Comparison of ENCODE assay signal across 8 cellular contexts in genomic region chr2:67846341-67847070, GRCh38.
A peak's percentile ranks its signal among the peaks of the same experiment; 100 is the strongest.
DNase-seq lines count a peak whose midpoint lies in the region; ATAC-seq and TF ChIP-seq lines count a peak whose summit lies in the region.

No MANE protein-coding gene starts in this region.

- intact Hi-C loops in left colon (cut with DNase I, micrococcal nuclease): loop anchor here in 1 of 2 donors (10.0 kb wide), 1 partner anchor 188 kb away; no protein-coding TSS in a partner anchor

- peak; percentile 58 for DNase-seq in GM20000 (ENCODE audit: low spot score)
- DNase-seq in NCI-H128 (lab: John Stamatoyannopoulos, UW; ENCODE audit: unreplicated experiment): peak; percentile 94
- peak; percentile 80 for DNase-seq in dedifferentiated amniotic fluid mesenchymal stem cell (ENCODE audit: extremely low spot score)
- peak; percentile 58 to 81 for DNase-seq in left colon
- DNase-seq in stimulated activated CD4-positive, alpha-beta T cell treated with anti-CD3 and anti-CD28 coated beads, Interleukin-4, amount 100 ng/mL, for 24 hours: peak; percentile 37

- peak; percentile 88 for ATAC-seq in SK-N-SH treated with all-trans-retinoic acid at 6 μM for 48 hours
- ATAC-seq in left colon: peak; percentile 69
- no peak for ATAC-seq in GM19324 (IDR thresholded peaks at IDR 0.05; ENCODE audit: low FRiP score, unreplicated experiment)

- no peak overlapping the region for H3K27ac ChIP-seq in C4-2B

- TF ChIP-seq CTCF in C4-2B (conservative IDR thresholded peaks at IDR 0.05) (peak; percentile 75), GM20000 (IDR thresholded peaks at IDR 0.05; ENCODE audit: extremely low read depth, missing control alignments) (peak; percentile 63)

TF ChIP-seq in SK-N-SH treated with all-trans-retinoic acid at 6 μM for 48 hours, 23 proteins besides CTCF, POLR2A, EP300 and RAD21:
- 0 out of 2 replicates have a peak, but pooled peaks have one; percentile 42 for TF ChIP-seq ISL1 (CRISPR knock-in tag; IDR thresholded peaks at IDR 0.05)
- peak; percentile 53; the same call in 1 of the 2 replicates for TF ChIP-seq TCF4 (CRISPR knock-in tag; IDR thresholded peaks at IDR 0.05; ENCODE audit: borderline replicate concordance)
- TF ChIP-seq TSHZ2 (CRISPR knock-in tag; IDR thresholded peaks at IDR 0.05): peak; percentile 68; the same call in 1 of the 2 replicates
- TF ChIP-seq GLIS3 (CRISPR knock-in tag; IDR thresholded peaks at IDR 0.05): no peak
- TF ChIP-seq ESRRG (CRISPR knock-in tag; IDR thresholded peaks at IDR 0.05): no peak

Comparison
In these comparisons a context has a peak if more than half of its experiments do, and no peak if none do; other contexts are left out.
1. DNase-seq: peak in every context shown above with its lines; median percentile 94 in NCI-H128; 80 in dedifferentiated amniotic fluid mesenchymal stem cell; 70 in left colon; 58 in GM20000; 37 in stimulated activated CD4-positive, alpha-beta T cell treated with anti-CD3 and anti-CD28 coated beads, Interleukin-4, amount 100 ng/mL, for 24 hours.